Comparison of ENCODE assay signal across 11 cellular contexts in the genomic region with DNA sequence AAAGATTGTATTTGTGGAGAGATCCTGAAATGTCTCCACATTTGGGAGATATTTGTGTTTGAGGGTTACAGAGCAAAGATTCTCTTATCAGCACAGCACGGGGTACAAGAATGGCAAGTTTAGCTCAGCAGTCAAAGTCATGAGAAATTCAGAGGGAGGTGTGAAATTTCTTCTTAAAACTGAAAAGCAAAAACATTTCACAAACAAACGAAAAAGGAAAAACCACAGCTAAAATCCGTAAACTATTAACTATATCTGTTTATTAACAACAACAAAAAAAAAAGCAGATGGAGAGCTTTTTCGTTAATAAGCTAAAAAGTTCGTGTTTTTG.
A peak's percentile ranks its signal among the peaks of the same experiment; 100 is the strongest.
DNase-seq lines count a peak whose midpoint lies in the region; ATAC-seq and TF ChIP-seq lines count a peak whose summit lies in the region.
"Had no signal": no experiment of that assay in that cellular context is flagged by ENCODE, and none has a peak within 500 bp of the region (broad histone marks: within the 10 kb centered on the region; RNA-seq: fewer than 3 reads in every experiment).

No MANE protein-coding gene starts in this region.

- H3K36me3 Mint-ChIP-seq in nephron (ENCODE audit: low read depth) = no peaks in the 10 kb centered on the region

- no peak for TF ChIP-seq CTCF in OCI-LY3 (IDR thresholded peaks at IDR 0.05; ENCODE audit: low read depth, low read length)
- no peak for TF ChIP-seq CTCF in nephron (IDR thresholded peaks at IDR 0.05; ENCODE audit: unreplicated experiment in 3 of 3)
- TF ChIP-seq CTCF in WERI-Rb-1 (IDR thresholded peaks at IDR 0.05; ENCODE audit: low read depth, low read length) = no peak

- 0 out of 2 replicates have a peak overlapping the region, but pooled peaks have one; percentile 29 for H2AFZ ChIP-seq in OCI-LY3 (ENCODE audit: low read depth, low read length)

- H3K4me1 Mint-ChIP-seq in nephron = peaks cover 17% of the 10 kb centered on the region

- H3K27me3 ChIP-seq in OCI-LY3 (ENCODE audit: low read depth, low read length) = no peaks in the 10 kb centered on the region
- H3K27me3 ChIP-seq in WERI-Rb-1 (ENCODE audit: insufficient read depth, low read depth, severe bottlenecking) = no peaks in the 10 kb centered on the region
- H3K27me3 ChIP-seq: esophagus muscularis mucosa had no signal

- no peaks in the 10 kb centered on the region for H4K20me1 ChIP-seq in OCI-LY3 (ENCODE audit: insufficient read depth, low read length)

- H3K9ac ChIP-seq in OCI-LY3 (ENCODE audit: low read length) = no peak overlapping the region

- no peaks in the 10 kb centered on the region for H3K79me2 ChIP-seq in OCI-LY3 (ENCODE audit: low read length)

- H3K27ac ChIP-seq in OCI-LY3 (ENCODE audit: low read length) (no peak overlapping the region), WERI-Rb-1 (no peak overlapping the region)
- H3K27ac ChIP-seq: esophagus muscularis mucosa had no signal

- H3K9me3 ChIP-seq in OCI-LY3 (ENCODE audit: insufficient read depth, low read length) (0 out of 2 replicates have a peak, but pooled peaks cover 3% of the 10 kb centered on the region), WERI-Rb-1 (ENCODE audit: severe bottlenecking) (no peaks in the 10 kb centered on the region)
- H3K9me3 ChIP-seq: esophagus muscularis mucosa had no signal

- H3K9me3 Mint-ChIP-seq in nephron = no peaks in the 10 kb centered on the region

- ATAC-seq in GM18907 (IDR thresholded peaks at IDR 0.05; ENCODE audit: unreplicated experiment) (peak; percentile 22), GM21786 (IDR thresholded peaks at IDR 0.05; ENCODE audit: unreplicated experiment) (peak; percentile 28)
- ATAC-seq: PC-3 had no signal

- DNase-seq in putamen (ENCODE audit: low spot score) (no peak), WERI-Rb-1 (no peak), NCI-H187 (lab: John Stamatoyannopoulos, UW) (no peak)
- DNase-seq: activated CD4-positive, CD25-positive, alpha-beta regulatory T cell treated with anti-CD3 and anti-CD28 coated beads, Interleukin-2, amount 50 U/mL, for 72 hours; EL; PC-3 had no signal

- H3K4me1 ChIP-seq in OCI-LY3 (ENCODE audit: low read length) = peaks cover 76% of the 10 kb centered on the region

- no peak overlapping the region for H3K4me3 Mint-ChIP-seq in nephron

- H3K27ac Mint-ChIP-seq in nephron = peak overlapping the region in 2 of 3 experiments; percentile 5 to 24

- no peak overlapping the region for H3K4me3 ChIP-seq in OCI-LY3 (ENCODE audit: low read length)
- no peak overlapping the region for H3K4me3 ChIP-seq in WERI-Rb-1 (ENCODE audit: low read depth, low read length)
- H3K4me3 ChIP-seq: esophagus muscularis mucosa had no signal

- peak overlapping the region; percentile 37; the same call in 1 of the 2 replicates for H3K4me2 ChIP-seq in OCI-LY3 (ENCODE audit: low read length)

- peaks cover 26% of the 10 kb centered on the region for H3K27me3 Mint-ChIP-seq in nephron (ENCODE audit: low read depth)

- H3K36me3 ChIP-seq in OCI-LY3 (replicated peaks; ENCODE audit: low read depth, low read length) = no peaks in the 10 kb centered on the region
- H3K36me3 ChIP-seq in WERI-Rb-1 = no peaks in the 10 kb centered on the region
- H3K36me3 ChIP-seq: esophagus muscularis mucosa had no signal
